ENCODE assay signal across 17 cellular contexts in the genomic region with DNA sequence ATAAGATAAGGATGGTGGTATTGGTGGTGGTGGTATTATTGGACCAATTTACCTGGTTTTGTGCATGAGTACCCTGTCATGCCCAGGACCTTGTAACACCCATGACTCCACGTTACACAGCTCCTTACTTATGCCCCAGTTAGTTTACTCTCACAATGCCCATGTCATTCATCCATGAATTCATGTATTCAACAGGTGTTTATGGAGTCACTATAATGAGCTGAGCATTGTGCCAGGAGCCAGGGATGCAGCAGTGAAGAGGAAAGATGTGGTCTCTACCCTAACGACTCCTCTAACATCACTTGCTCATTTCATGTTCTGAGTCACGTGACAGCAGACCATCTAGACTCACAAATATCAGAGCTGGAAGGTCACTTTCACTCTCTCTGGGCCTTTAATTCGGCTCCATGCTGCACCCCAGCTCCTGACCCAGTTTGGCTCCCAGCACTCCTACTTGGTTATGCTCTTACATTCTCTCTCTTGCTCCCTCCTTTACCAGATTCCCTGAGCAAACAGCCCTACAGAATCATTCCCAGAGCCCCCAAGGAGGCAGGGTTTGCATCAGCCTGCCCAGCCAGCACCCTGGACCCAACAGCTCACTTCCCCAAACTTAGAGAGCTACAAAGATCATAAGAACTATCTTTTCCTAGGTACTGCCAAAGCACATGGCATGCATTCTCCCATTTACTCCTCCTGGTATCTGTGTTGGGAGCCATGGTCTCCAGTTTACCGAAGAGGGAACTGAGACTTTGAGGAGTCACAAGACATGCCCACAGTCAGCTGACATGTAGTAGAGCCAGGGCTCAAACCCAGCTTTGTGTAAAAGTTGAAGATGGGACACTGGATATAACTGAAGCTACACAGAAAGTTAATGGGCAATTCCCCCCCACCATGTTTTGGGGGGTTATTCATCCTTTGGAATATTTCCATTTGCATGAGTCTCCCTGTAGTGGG.
DNase-seq lines count a peak whose midpoint lies in the region; FAIRE-seq and TF ChIP-seq lines count a peak whose summit lies in the region.
"Had no signal": no experiment of that assay in that cellular context is flagged by ENCODE, and none has a peak within 500 bp of the region (broad histone marks: within the 10 kb centered on the region; RNA-seq: fewer than 3 reads in every experiment).

No MANE protein-coding gene starts in this region.

- no peak for TF ChIP-seq POLR2A in H1 (IDR thresholded peaks at IDR 0.05; ENCODE audit: control extremely low read depth in 1 of 2, low read depth in 2 of 2, low read length in 2 of 2)

- H2BK12ac ChIP-seq in H1 (ENCODE audit: low read depth, low read length), result no peak overlapping the region

- no peaks in the 10 kb centered on the region for H3K23me2 ChIP-seq in H1 (ENCODE audit: low read depth, low read length)

- no peak for TF ChIP-seq EP300 in H1 (IDR thresholded peaks at IDR 0.05; ENCODE audit: borderline replicate concordance in 1 of 2, low read depth in 2 of 2, low read length in 2 of 2)

- no peak overlapping the region for H2BK20ac ChIP-seq in H1 (ENCODE audit: low read length)

- no peak overlapping the region for H3K23ac ChIP-seq in H1 (ENCODE audit: insufficient read length)

- TF ChIP-seq RAD21 in H1 (IDR thresholded peaks at IDR 0.05 in 1 of 2, conservative IDR thresholded peaks at IDR 0.05 in 1 of 2; ENCODE audit: low read depth in 2 of 2, low read length in 2 of 2), result no peak

- no peak overlapping the region for H2BK120ac ChIP-seq in H1 (replicated peaks; ENCODE audit: low read depth, low read length)

- no peak overlapping the region for H3K27ac ChIP-seq in HEK293 (ENCODE audit: extremely low read depth, low read depth, low read length)
- no peak overlapping the region for H3K27ac ChIP-seq in H1 (ENCODE audit: low read depth, low read length)
- no peak overlapping the region for H3K27ac ChIP-seq in kidney (ENCODE audit: low read depth in 2 of 2, low read length in 2 of 2)
- no peak overlapping the region for H3K27ac ChIP-seq in caudate nucleus (ENCODE audit: low read depth, low read length)
- H3K27ac ChIP-seq: HL-60 had no signal

- H3K4me3 ChIP-seq in HEK293 (ENCODE audit: low read depth, low read length) (no peak overlapping the region), H1 (ENCODE audit: extremely low read depth in 1 of 4, insufficient read depth in 2 of 4, low read depth in 3 of 4, low read length in 4 of 4) (no peak overlapping the region), kidney (ENCODE audit: low read length in 2 of 2) (no peak overlapping the region), H7 (ENCODE audit: insufficient read depth, low read depth, low read length) (no peak overlapping the region)

- DNase-seq in NCI-H345 (lab: John Stamatoyannopoulos, UW) (peak; percentile 13), NCI-H345 treated with DMSO at 0.1 percent for 48 hours (lab: John Stamatoyannopoulos, UW; ENCODE audit: unreplicated experiment) (no peak), OCI-M1 (lab: John Stamatoyannopoulos, UW) (peak; percentile 43), H1 (ENCODE audit: low read depth in 1 of 2, low spot score in 2 of 2) (no peak), kidney (no peak), H7 (no peak), caudate nucleus (lab: John Stamatoyannopoulos, UW) (no peak)
- DNase-seq: 8988T; ACHN; C1 segment of cervical spinal cord; Calu3; CD4-positive, alpha-beta T cell; DMS 273 treated with DMSO at 0.1 percent for 48 hours; GOT3; HCEC 1CT had no signal

- no peaks in the 10 kb centered on the region for H3K36me3 ChIP-seq in HEK293 (ENCODE audit: control insufficient read depth in 2 of 2, insufficient read depth in 1 of 2, low read length in 2 of 2)
- no peaks in the 10 kb centered on the region for H3K36me3 ChIP-seq in H1 (ENCODE audit: control insufficient read depth in 2 of 4, insufficient read depth in 4 of 4, low read length in 3 of 4)
- no peaks in the 10 kb centered on the region for H3K36me3 ChIP-seq in kidney (ENCODE audit: control insufficient read depth in 1 of 2, insufficient read depth in 2 of 2, low read length in 2 of 2)
- no peaks in the 10 kb centered on the region for H3K36me3 ChIP-seq in H7 (replicated peaks; ENCODE audit: control insufficient read depth, insufficient read depth, low read length)

- no peak overlapping the region for H3K56ac ChIP-seq in H1 (replicated peaks; ENCODE audit: insufficient read length, low read depth, low read length)

- POLR2A ChIA-PET in HEK293 (lab: Yijun Ruan, JAX) (no interaction called here), H1 (lab: Charles Lee; ENCODE audit: partially characterized antibody) (no interaction called here)

- H3K9me3 ChIP-seq in HEK293 (ENCODE audit: control insufficient read depth, insufficient read depth, low read depth, low read length) (no peaks in the 10 kb centered on the region), H1 (ENCODE audit: insufficient read depth in 2 of 2, low read depth in 1 of 2, low read length in 1 of 2) (no peaks in the 10 kb centered on the region), kidney (ENCODE audit: control insufficient read depth in 1 of 2, low read length in 2 of 2) (no peaks in the 10 kb centered on the region)

- H3K4me2 ChIP-seq in H1 (ENCODE audit: insufficient read depth in 1 of 2, low read depth in 2 of 2, low read length in 2 of 2), result no peak overlapping the region

- H3K14ac ChIP-seq in H1 (ENCODE audit: insufficient read length), result no peak overlapping the region

- H3K79me2 ChIP-seq in H1 (ENCODE audit: control insufficient read depth in 1 of 2, insufficient read depth in 2 of 2, low read length in 2 of 2), result no peaks in the 10 kb centered on the region

- FAIRE-seq in H1 (lab: Jason Lieb, UNC) (no peak), kidney (lab: Jason Lieb, UNC) (no peak)

- no peaks in the 10 kb centered on the region for H3K4me1 ChIP-seq in HEK293 (ENCODE audit: control insufficient read depth, insufficient read depth, low read length)
- H3K4me1 ChIP-seq in H1 (replicated peaks in 1 of 4; ENCODE audit: control insufficient read depth in 3 of 4, insufficient read depth in 4 of 4, low read length in 3 of 4), result no peaks in the 10 kb centered on the region
- H3K4me1 ChIP-seq in kidney (ENCODE audit: control insufficient read depth in 1 of 2, insufficient read depth in 1 of 2, low read depth in 1 of 2, low read length in 2 of 2), result no peaks in the 10 kb centered on the region

- H3K18ac ChIP-seq in H1 (ENCODE audit: extremely low read depth, low read length), result no peak overlapping the region

- H3K9ac ChIP-seq in H1 (replicated peaks in 1 of 4; ENCODE audit: extremely low read depth in 1 of 4, low read depth in 3 of 4, low read length in 3 of 4), result no peak overlapping the region
- no peak overlapping the region for H3K9ac ChIP-seq in kidney (ENCODE audit: low read length in 2 of 2)

- intact Hi-C loops in kidney (cut with DNase I), result no loop called here

- no peaks in the 10 kb centered on the region for H4K20me1 ChIP-seq in H1 (replicated peaks in 1 of 2; ENCODE audit: control insufficient read depth in 1 of 2, insufficient read depth in 2 of 2, low read length in 2 of 2)

- H3K4ac ChIP-seq in H1 (replicated peaks; ENCODE audit: insufficient read length, low read depth, low read length), result no peak overlapping the region

- no peak overlapping the region for H4K5ac ChIP-seq in H1 (ENCODE audit: insufficient read length, low read depth, low read length)

- no peak overlapping the region for H4K8ac ChIP-seq in H1 (ENCODE audit: extremely low read depth, insufficient read depth, low read length)

- 95% methylated on average over 5 of the region's 5 CpGs; no CpG with 5 or more reads in 1 of the 2 experiments for WGBS in H1 (ENCODE audit: extremely low coverage in 1 of 2, insufficient coverage in 1 of 2, insufficient read length in 1 of 2, insufficient replicate concordance in 2 of 2, low coverage in 1 of 2, low lambda C conversion rate in 2 of 2, missing lambda C conversion rate in 1 of 2), 2 experiments

- H3K79me1 ChIP-seq in H1 (ENCODE audit: low read depth, low read length), result no peaks in the 10 kb centered on the region

- H4K91ac ChIP-seq in H1 (replicated peaks; ENCODE audit: insufficient read length, low read length), result no peak overlapping the region

- CTCF ChIA-PET in HEK293 (lab: Yijun Ruan, JAX), result interaction anchor here (1.1 kb wide), 1 partner anchor 24 kb away, joined by 4 read pairs; no protein-coding TSS in a partner anchor
- CTCF ChIA-PET in H1 (lab: Charles Lee; ENCODE audit: partially characterized antibody), result interaction anchor here (0.6 to 3.7 kb wide), 7 partner anchors 12 to 78 kb away, joined by 3 to 12 read pairs (median 5); no protein-coding TSS in a partner anchor

- no peak overlapping the region for H2AK5ac ChIP-seq in H1 (ENCODE audit: low read depth, low read length)

- TF ChIP-seq CTCF in HEK293 (tag by site-specific recombination; IDR thresholded peaks at IDR 0.05) (no peak), H1 (IDR thresholded peaks at IDR 0.05; ENCODE audit: control extremely low read depth in 1 of 3, insufficient read depth in 1 of 3, low read depth in 1 of 3, low read length in 3 of 3) (no peak), kidney (IDR thresholded peaks at IDR 0.05; ENCODE audit: borderline replicate concordance, extremely low read depth, insufficient read depth) (no peak)

- H2AFZ ChIP-seq in H1 (ENCODE audit: low read length), result peak overlapping the region; percentile 32; the same call in 1 of the 2 replicates

- H3K27me3 ChIP-seq in H1 (replicated peaks in 1 of 4; ENCODE audit: control insufficient read depth in 3 of 4, extremely low read depth in 1 of 4, insufficient read depth in 3 of 4, low read length in 3 of 4) (no peaks in the 10 kb centered on the region), H7 (ENCODE audit: control insufficient read depth, insufficient read depth, low read length) (no peaks in the 10 kb centered on the region)

- H2BK15ac ChIP-seq in H1 (ENCODE audit: low read length), result no peak overlapping the region

- no peak overlapping the region for H2BK5ac ChIP-seq in H1 (ENCODE audit: low read depth, low read length)

TF ChIP-seq in HEK293, 187 proteins besides CTCF, POLR2A, EP300 and RAD21 (continues in another document):
- no peak for TF ChIP-seq ZNF621 (tag by site-specific recombination; IDR thresholded peaks at IDR 0.05)
- TF ChIP-seq SCRT2 (tag by site-specific recombination; IDR thresholded peaks at IDR 0.05), result peak; percentile 92
- TF ChIP-seq OSR2 (tag by site-specific recombination; IDR thresholded peaks at IDR 0.05), result no peak
- TF ChIP-seq ZNF610 (tag by site-specific recombination; IDR thresholded peaks at IDR 0.05; ENCODE audit: borderline replicate concordance), result no peak
- TF ChIP-seq SCRT1 (tag by site-specific recombination; IDR thresholded peaks at IDR 0.05; ENCODE audit: borderline replicate concordance), result peak; percentile 66

TF ChIP-seq in H1, 55 proteins besides CTCF, POLR2A, EP300 and RAD21 (continues in another document):
- TF ChIP-seq KDM4A (IDR thresholded peaks at IDR 0.05; ENCODE audit: low read depth, low read length, severe bottlenecking) (no peak), YY1 (IDR thresholded peaks at IDR 0.05; ENCODE audit: low read depth, low read length) (no peak), SP2 (IDR thresholded peaks at IDR 0.05; ENCODE audit: low read length) (no peak), GABPA (IDR thresholded peaks at IDR 0.05; ENCODE audit: borderline replicate concordance, insufficient read depth, low read length) (no peak), BRCA1 (IDR thresholded peaks at IDR 0.05; ENCODE audit: low read depth, low read length) (no peak), SP4 (IDR thresholded peaks at IDR 0.05; ENCODE audit: low read length) (no peak), JUND (IDR thresholded peaks at IDR 0.05; ENCODE audit: low read length) (no peak)

Comparison
In these comparisons a context has a peak if more than half of its experiments do, and no peak if none do; other contexts are left out.
1. DNase-seq: peak in NCI-H345 (single experiment) and OCI-M1 (single experiment); none in NCI-H345 treated with DMSO at 0.1 percent for 48 hours (single experiment), H1 (0 of 2), kidney (single experiment), H7 (single experiment) and caudate nucleus (0 of 61).